Comparison of ENCODE assay signal across 8 cellular contexts in genomic region chr19:13172335-13173128, GRCh38. TPM values are rescaled to one million over a fixed set of nuclear protein-coding genes. Genes with fewer than 3 reads are reported as not detected.
DNase-seq lines count a peak whose midpoint lies in the region; ATAC-seq lines count a peak whose summit lies in the region.

No MANE protein-coding gene starts in this region.

- DNase-seq in NCI-H2227 (lab: John Stamatoyannopoulos, UW; ENCODE audit: unreplicated experiment) (peak; percentile 36), NCI-H2227 treated with DMSO at 0.1 percent for 48 hours (lab: John Stamatoyannopoulos, UW) (no peak), SJCRH30 (peak; percentile 95 to 97), Right ventricle myocardium superior (peak; percentile 88), sciatic nerve (ENCODE audit: low spot score) (peak; percentile 86), NOMO-1 treated with dmso at 0.1 percent for 144 hours (lab: John Stamatoyannopoulos, UW; ENCODE audit: unreplicated experiment) (no peak)
- peak; percentile 83 for DNase-seq in activated naive CD4-positive, alpha-beta T cell treated with Interleukin-2 at 50 U/mL for 16 hours

- H3K27ac ChIP-seq in SJCRH30, result peak overlapping the region; percentile 56

- H3K9me3 ChIP-seq in SJCRH30 (replicated peaks), result no peaks in the 10 kb centered on the region

- H3K4me3 ChIP-seq in SJCRH30, result peak overlapping the region; percentile 37

- ATAC-seq in Right ventricle myocardium superior (ENCODE audit: poor library complexity) (peak; percentile 56), sciatic nerve (peak; percentile 29), HG03280 (IDR thresholded peaks at IDR 0.05; ENCODE audit: unreplicated experiment) (no peak)

- intact Hi-C loops in Right ventricle myocardium superior (cut with DNase I), result no loop called here
- intact Hi-C loops in sciatic nerve (cut with DNase I), result no loop called here

- peaks cover 28% of the 10 kb centered on the region for H3K4me1 ChIP-seq in SJCRH30

- no peaks in the 10 kb centered on the region for H3K36me3 ChIP-seq in SJCRH30

- H3K27me3 ChIP-seq in SJCRH30, result no peaks in the 10 kb centered on the region

RNA-seq across cellular contexts. Expression of gene IER2, which starts 22.3 kb away (rescaled TPM):
- total RNA-seq in SJCRH30 (2014; rRNA removed; shearing (Covaris generic)), result 30.2 and 31.7 TPM in 2 replicates
- total RNA-seq in Right ventricle myocardium superior (17.7 TPM), sciatic nerve (102 TPM)

RNA-seq across cellular contexts. Expression of gene STX10, which starts 22.4 kb away (rescaled TPM):
- 58.5 and 70.7 TPM in 2 replicates for total RNA-seq in SJCRH30 (2014; rRNA removed; shearing (Covaris generic))
- total RNA-seq in Right ventricle myocardium superior, result 38.2 TPM
- 48.3 TPM for total RNA-seq in sciatic nerve

RNA-seq across cellular contexts. Expression of gene NACC1, which starts 54.5 kb away (rescaled TPM):
- 103 and 105 TPM in 2 replicates for total RNA-seq in SJCRH30 (2014; rRNA removed; shearing (Covaris generic))
- total RNA-seq in Right ventricle myocardium superior (44.6 TPM), sciatic nerve (30.7 TPM)

RNA-seq across cellular contexts. Expression of gene TRMT1, which starts 56.0 kb away (rescaled TPM):
- 54.1 and 59.0 TPM in 2 replicates for total RNA-seq in SJCRH30 (2014; rRNA removed; shearing (Covaris generic))
- total RNA-seq in Right ventricle myocardium superior, result 18.4 TPM
- total RNA-seq in sciatic nerve, result 34.7 TPM

Comparison
In these comparisons a context has a peak if more than half of its experiments do, and no peak if none do; other contexts are left out.
1. DNase-seq: peak in NCI-H2227 (single experiment), SJCRH30 (2 of 2), activated naive CD4-positive, alpha-beta T cell treated with Interleukin-2 at 50 U/mL for 16 hours (single experiment), Right ventricle myocardium superior (single experiment) and sciatic nerve (single experiment); none in NCI-H2227 treated with DMSO at 0.1 percent for 48 hours (single experiment) and NOMO-1 treated with dmso at 0.1 percent for 144 hours (single experiment).